Comparison of ENCODE assay signal across 1 cellular context in the genomic region with DNA sequence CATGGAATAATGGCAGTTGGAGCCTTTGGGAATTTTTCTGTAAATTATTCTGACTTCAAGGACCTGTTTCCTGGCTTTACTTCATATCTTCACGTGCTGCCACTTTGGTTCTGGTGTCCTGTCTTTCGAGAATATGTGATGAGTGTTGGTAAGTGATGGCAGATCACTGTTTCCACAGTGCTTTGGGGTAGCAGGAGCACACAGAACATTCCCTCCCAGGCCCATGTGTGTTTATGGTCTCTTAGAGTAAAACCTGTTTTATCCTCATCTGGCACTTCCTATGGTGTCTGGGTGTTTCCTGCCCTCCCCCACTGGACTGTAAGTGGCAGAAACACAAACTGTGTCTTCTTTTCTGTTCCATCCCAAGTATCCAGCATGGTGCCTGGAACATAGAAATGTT.
TF ChIP-seq lines count a peak whose summit lies in the region.

No MANE protein-coding gene starts in this region.

TF ChIP-seq in HepG2, 621 proteins besides CTCF, POLR2A, EP300 and RAD21:
- TF ChIP-seq MEF2D (CRISPR knock-in tag; IDR thresholded peaks at IDR 0.05) (no peak), KLF9 (CRISPR knock-in tag; IDR thresholded peaks at IDR 0.05; ENCODE audit: low read depth) (no peak), ZBTB42 (CRISPR knock-in tag; IDR thresholded peaks at IDR 0.05) (no peak), RFX1 (IDR thresholded peaks at IDR 0.05) (no peak), ZNF558 (CRISPR knock-in tag; IDR thresholded peaks at IDR 0.05; ENCODE audit: borderline replicate concordance) (no peak), REXO4 (CRISPR knock-in tag; IDR thresholded peaks at IDR 0.05; ENCODE audit: borderline replicate concordance) (no peak), ZNF75D (CRISPR knock-in tag; IDR thresholded peaks at IDR 0.05; ENCODE audit: borderline replicate concordance) (no peak), ZFP36L1 (CRISPR knock-in tag; IDR thresholded peaks at IDR 0.05) (no peak), ZNF451 (CRISPR knock-in tag; IDR thresholded peaks at IDR 0.05) (no peak), ZNF12 (CRISPR knock-in tag; IDR thresholded peaks at IDR 0.05) (no peak), STAT5B (CRISPR knock-in tag; IDR thresholded peaks at IDR 0.05) (no peak)
- TF ChIP-seq, protein P1, sequence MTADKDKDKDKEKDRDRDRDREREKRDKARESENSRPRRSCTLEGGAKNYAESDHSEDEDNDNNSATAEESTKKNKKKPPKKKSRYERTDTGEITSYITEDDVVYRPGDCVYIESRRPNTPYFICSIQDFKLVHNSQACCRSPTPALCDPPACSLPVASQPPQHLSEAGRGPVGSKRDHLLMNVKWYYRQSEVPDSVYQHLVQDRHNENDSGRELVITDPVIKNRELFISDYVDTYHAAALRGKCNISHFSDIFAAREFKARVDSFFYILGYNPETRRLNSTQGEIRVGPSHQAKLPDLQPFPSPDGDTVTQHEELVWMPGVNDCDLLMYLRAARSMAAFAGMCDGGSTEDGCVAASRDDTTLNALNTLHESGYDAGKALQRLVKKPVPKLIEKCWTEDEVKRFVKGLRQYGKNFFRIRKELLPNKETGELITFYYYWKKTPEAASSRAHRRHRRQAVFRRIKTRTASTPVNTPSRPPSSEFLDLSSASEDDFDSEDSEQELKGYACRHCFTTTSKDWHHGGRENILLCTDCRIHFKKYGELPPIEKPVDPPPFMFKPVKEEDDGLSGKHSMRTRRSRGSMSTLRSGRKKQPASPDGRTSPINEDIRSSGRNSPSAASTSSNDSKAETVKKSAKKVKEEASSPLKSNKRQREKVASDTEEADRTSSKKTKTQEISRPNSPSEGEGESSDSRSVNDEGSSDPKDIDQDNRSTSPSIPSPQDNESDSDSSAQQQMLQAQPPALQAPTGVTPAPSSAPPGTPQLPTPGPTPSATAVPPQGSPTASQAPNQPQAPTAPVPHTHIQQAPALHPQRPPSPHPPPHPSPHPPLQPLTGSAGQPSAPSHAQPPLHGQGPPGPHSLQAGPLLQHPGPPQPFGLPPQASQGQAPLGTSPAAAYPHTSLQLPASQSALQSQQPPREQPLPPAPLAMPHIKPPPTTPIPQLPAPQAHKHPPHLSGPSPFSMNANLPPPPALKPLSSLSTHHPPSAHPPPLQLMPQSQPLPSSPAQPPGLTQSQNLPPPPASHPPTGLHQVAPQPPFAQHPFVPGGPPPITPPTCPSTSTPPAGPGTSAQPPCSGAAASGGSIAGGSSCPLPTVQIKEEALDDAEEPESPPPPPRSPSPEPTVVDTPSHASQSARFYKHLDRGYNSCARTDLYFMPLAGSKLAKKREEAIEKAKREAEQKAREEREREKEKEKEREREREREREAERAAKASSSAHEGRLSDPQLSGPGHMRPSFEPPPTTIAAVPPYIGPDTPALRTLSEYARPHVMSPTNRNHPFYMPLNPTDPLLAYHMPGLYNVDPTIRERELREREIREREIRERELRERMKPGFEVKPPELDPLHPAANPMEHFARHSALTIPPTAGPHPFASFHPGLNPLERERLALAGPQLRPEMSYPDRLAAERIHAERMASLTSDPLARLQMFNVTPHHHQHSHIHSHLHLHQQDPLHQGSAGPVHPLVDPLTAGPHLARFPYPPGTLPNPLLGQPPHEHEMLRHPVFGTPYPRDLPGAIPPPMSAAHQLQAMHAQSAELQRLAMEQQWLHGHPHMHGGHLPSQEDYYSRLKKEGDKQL (CRISPR knock-in tag; IDR thresholded peaks at IDR 0.05; ENCODE audit: low read depth): no peak
- TF ChIP-seq, protein P2, sequence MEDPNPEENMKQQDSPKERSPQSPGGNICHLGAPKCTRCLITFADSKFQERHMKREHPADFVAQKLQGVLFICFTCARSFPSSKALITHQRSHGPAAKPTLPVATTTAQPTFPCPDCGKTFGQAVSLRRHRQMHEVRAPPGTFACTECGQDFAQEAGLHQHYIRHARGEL (CRISPR knock-in tag; IDR thresholded peaks at IDR 0.05): no peak
- TF ChIP-seq, protein P3, sequence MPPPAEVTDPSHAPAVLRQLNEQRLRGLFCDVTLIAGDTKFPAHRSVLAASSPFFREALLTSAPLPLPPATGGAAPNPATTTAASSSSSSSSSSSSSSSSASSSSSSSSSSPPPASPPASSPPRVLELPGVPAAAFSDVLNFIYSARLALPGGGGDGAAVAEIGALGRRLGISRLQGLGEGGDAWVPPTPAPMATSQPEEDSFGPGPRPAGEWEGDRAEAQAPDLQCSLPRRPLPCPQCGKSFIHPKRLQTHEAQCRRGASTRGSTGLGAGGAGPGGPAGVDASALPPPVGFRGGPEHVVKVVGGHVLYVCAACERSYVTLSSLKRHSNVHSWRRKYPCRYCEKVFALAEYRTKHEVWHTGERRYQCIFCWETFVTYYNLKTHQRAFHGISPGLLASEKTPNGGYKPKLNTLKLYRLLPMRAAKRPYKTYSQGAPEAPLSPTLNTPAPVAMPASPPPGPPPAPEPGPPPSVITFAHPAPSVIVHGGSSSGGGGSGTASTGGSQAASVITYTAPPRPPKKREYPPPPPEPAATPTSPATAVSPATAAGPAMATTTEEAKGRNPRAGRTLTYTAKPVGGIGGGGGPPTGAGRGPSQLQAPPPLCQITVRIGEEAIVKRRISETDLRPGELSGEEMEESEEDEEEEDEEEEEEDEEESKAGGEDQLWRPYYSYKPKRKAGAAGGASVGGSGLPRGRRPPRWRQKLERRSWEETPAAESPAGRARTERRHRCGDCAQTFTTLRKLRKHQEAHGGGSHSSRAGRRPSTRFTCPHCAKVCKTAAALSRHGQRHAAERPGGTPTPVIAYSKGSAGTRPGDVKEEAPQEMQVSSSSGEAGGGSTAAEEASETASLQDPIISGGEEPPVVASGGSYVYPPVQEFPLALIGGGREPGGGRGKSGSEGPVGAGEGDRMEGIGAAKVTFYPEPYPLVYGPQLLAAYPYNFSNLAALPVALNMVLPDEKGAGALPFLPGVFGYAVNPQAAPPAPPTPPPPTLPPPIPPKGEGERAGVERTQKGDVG (CRISPR knock-in tag; IDR thresholded peaks at IDR 0.05; ENCODE audit: borderline replicate concordance): no peak
- TF ChIP-seq, protein P4, sequence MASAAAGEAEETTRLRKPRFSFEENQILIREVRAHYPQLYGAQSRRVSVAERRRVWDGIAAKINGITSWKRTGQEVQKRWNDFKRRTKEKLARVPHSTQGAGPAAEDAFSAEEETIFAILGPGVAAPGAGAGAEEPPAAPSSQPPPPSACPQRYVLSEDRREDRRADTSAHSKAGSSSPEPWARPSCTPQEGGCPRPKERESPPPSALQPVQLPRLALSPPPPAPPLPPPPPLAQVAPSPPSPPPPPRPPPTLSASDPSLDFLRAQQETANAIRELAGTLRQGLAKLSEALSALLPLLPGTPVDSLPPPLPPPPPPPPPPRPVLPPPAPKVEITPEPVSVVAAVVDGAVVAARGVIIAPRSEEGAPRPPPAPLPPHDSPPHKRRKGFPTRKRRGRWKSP (CRISPR knock-in tag; IDR thresholded peaks at IDR 0.05): no peak
- TF ChIP-seq, protein P5, sequence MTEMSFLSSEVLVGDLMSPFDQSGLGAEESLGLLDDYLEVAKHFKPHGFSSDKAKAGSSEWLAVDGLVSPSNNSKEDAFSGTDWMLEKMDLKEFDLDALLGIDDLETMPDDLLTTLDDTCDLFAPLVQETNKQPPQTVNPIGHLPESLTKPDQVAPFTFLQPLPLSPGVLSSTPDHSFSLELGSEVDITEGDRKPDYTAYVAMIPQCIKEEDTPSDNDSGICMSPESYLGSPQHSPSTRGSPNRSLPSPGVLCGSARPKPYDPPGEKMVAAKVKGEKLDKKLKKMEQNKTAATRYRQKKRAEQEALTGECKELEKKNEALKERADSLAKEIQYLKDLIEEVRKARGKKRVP (CRISPR knock-in tag; IDR thresholded peaks at IDR 0.05): no peak
